15 cellular contexts compared by ENCODE assay signal in genomic region chr5:132205385-132206125, GRCh38. TPM values are rescaled to one million over a fixed set of nuclear protein-coding genes. Genes with fewer than 3 reads are reported as not detected.
DNase-seq lines count a peak whose midpoint lies in the region; ATAC-seq and TF ChIP-seq lines count a peak whose summit lies in the region.
"Had no signal": no experiment of that assay in that cellular context is flagged by ENCODE, and none has a peak within 500 bp of the region (broad histone marks: within the 10 kb centered on the region; RNA-seq: fewer than 3 reads in every experiment).

No MANE protein-coding gene starts in this region.

- H3K4me1 ChIP-seq in upper lobe of right lung: no peaks in the 10 kb centered on the region
- H3K4me1 ChIP-seq: A549 had no signal

- no peak overlapping the region for H3K4me3 ChIP-seq in upper lobe of right lung
- H3K4me3 ChIP-seq: A549 had no signal

- no peaks in the 10 kb centered on the region for H3K27me3 ChIP-seq in upper lobe of right lung

- peak overlapping the region; percentile 86 for H3K27ac Mint-ChIP-seq in glutamatergic neuron (ENCODE audit: unreplicated experiment)
- H3K27ac Mint-ChIP-seq in T-helper 17 cell: no peak overlapping the region
- H3K27ac Mint-ChIP-seq: activated CD8-positive, alpha-beta T cell treated with anti-CD3 and anti-CD28 coated beads for 36 hours had no signal

- H3K36me3 Mint-ChIP-seq in glutamatergic neuron (ENCODE audit: unreplicated experiment) (peaks cover 12% of the 10 kb centered on the region), T-helper 17 cell (ENCODE audit: low read depth) (no peaks in the 10 kb centered on the region)

- H3K27ac ChIP-seq in upper lobe of right lung: no peak overlapping the region
- H3K27ac ChIP-seq: A549, epithelial cell of prostate had no signal

- TF ChIP-seq CTCF in glutamatergic neuron (IDR thresholded peaks at IDR 0.05; ENCODE audit: partially characterized antibody, unreplicated experiment) (no peak), upper lobe of right lung (IDR thresholded peaks at IDR 0.05) (no peak)

- intact Hi-C loops in upper lobe of right lung (cut with DNase I): no loop called here

- DNase-seq in activated effector memory CD4-positive, alpha-beta T cell treated with anti-CD3 and anti-CD28 coated beads, Interleukin-2, amount 50 U/mL, for 16 hours: peak; percentile 42
- no peak for DNase-seq in activated effector memory CD4-positive, alpha-beta T cell treated with Interleukin-2 at 50 U/mL for 16 hours
- DNase-seq in NCI-H69 (lab: John Stamatoyannopoulos, UW): peak; percentile 69
- DNase-seq in glutamatergic neuron: peak; percentile 56
- no peak for DNase-seq in upper lobe of right lung
- DNase-seq in T-helper 17 cell: no peak
- no peak for DNase-seq in midbrain (lab: John Stamatoyannopoulos, UW)
- DNase-seq: activated CD8-positive, alpha-beta T cell treated with anti-CD3 and anti-CD28 coated beads for 36 hours; amniotic stem cell; DND-41; stimulated activated CD4-positive, alpha-beta T cell treated with anti-CD3 and anti-CD28 coated beads, Interleukin-2, amount 100 ng/mL, for 48 hours had no signal

- peaks cover 48% of the 10 kb centered on the region for H3K36me3 ChIP-seq in upper lobe of right lung

- H3K9me3 Mint-ChIP-seq in glutamatergic neuron (ENCODE audit: unreplicated experiment): no peaks in the 10 kb centered on the region
- H3K9me3 Mint-ChIP-seq: activated CD8-positive, alpha-beta T cell treated with anti-CD3 and anti-CD28 coated beads for 36 hours had no signal

- H3K9me3 ChIP-seq in upper lobe of right lung: no peaks in the 10 kb centered on the region
- H3K9me3 ChIP-seq in T-helper 17 cell (ENCODE audit: control insufficient read depth, low read length, poor library complexity, severe bottlenecking): no peaks in the 10 kb centered on the region
- H3K9me3 ChIP-seq: A549 had no signal

- H3K4me1 Mint-ChIP-seq in glutamatergic neuron (ENCODE audit: low read depth, unreplicated experiment): peaks cover 37% of the 10 kb centered on the region
- H3K4me1 Mint-ChIP-seq in T-helper 17 cell: peaks cover 2% of the 10 kb centered on the region

- peak overlapping the region; percentile 35 for H3K4me3 Mint-ChIP-seq in glutamatergic neuron (ENCODE audit: unreplicated experiment)
- H3K4me3 Mint-ChIP-seq in T-helper 17 cell: no peak overlapping the region
- H3K4me3 Mint-ChIP-seq: activated CD8-positive, alpha-beta T cell treated with anti-CD3 and anti-CD28 coated beads for 36 hours had no signal

- H3K27me3 Mint-ChIP-seq in glutamatergic neuron (ENCODE audit: unreplicated experiment): peaks cover 7% of the 10 kb centered on the region
- H3K27me3 Mint-ChIP-seq in T-helper 17 cell: peaks cover 20% of the 10 kb centered on the region

- peak; percentile 35 for ATAC-seq in upper lobe of right lung
- no peak for ATAC-seq in GM21576 (IDR thresholded peaks at IDR 0.05; ENCODE audit: unreplicated experiment)
- ATAC-seq in T-helper 17 cell: no peak
- ATAC-seq: A549; activated CD8-positive, alpha-beta T cell treated with anti-CD3 and anti-CD28 coated beads for 36 hours; HepG2 had no signal

RNA-seq across cellular contexts. Expression of gene P4HA2, which starts 22.1 kb away (rescaled TPM):
- total RNA-seq in glutamatergic neuron (ENCODE audit: unreplicated experiment) (26.6 TPM), upper lobe of right lung (79.0 TPM), T-helper 17 cell (under 1 TPM in 1 of 2 donors, not detected in 1; 0.50 TPM)

RNA-seq across cellular contexts. Expression of gene PDLIM4, which starts 51.9 kb away (rescaled TPM):
- 81.6 TPM for total RNA-seq in glutamatergic neuron (ENCODE audit: unreplicated experiment)
- total RNA-seq in upper lobe of right lung: 7.4 TPM
- total RNA-seq in T-helper 17 cell: not detected
- total RNA-seq: activated CD8-positive, alpha-beta T cell treated with anti-CD3 and anti-CD28 coated beads for 36 hours had no signal

Comparison
In these comparisons a context has a peak if more than half of its experiments do, and no peak if none do; other contexts are left out.
1. DNase-seq: peak in activated effector memory CD4-positive, alpha-beta T cell treated with anti-CD3 and anti-CD28 coated beads, Interleukin-2, amount 50 U/mL, for 16 hours (single experiment), NCI-H69 (single experiment) and glutamatergic neuron (single experiment); none in activated effector memory CD4-positive, alpha-beta T cell treated with Interleukin-2 at 50 U/mL for 16 hours (single experiment), upper lobe of right lung (single experiment), T-helper 17 cell (0 of 3) and midbrain (single experiment).
2. RNA of gene P4HA2, which starts 22.1 kb away (total RNA-seq): 79.0 TPM in upper lobe of right lung (single experiment) and 26.6 TPM in glutamatergic neuron (single experiment); 0.50 TPM in T-helper 17 cell; every median in the first group is over 10 times any median in the second.